ENCODE assay signal across 12 cellular contexts in genomic region chr11:128424867-128425285, GRCh38.
A peak's percentile ranks its signal among the peaks of the same experiment; 100 is the strongest.
DNase-seq lines count a peak whose midpoint lies in the region; ATAC-seq and TF ChIP-seq lines count a peak whose summit lies in the region.
"Had no signal": no experiment of that assay in that cellular context is flagged by ENCODE, and none has a peak within 500 bp of the region (broad histone marks: within the 10 kb centered on the region; RNA-seq: fewer than 3 reads in every experiment).

No MANE protein-coding gene starts in this region.

- H3K4me1 Mint-ChIP-seq in neural crest cell, result peaks cover 42% of the 10 kb centered on the region
- peaks cover 32% of the 10 kb centered on the region for H3K4me1 Mint-ChIP-seq in activated CD4-positive, alpha-beta T cell treated with anti-CD3 and anti-CD28 coated beads, Interleukin-2, amount 10 ng/mL, durations not matched to agents 7 days and 5 days

- H3K27me3 Mint-ChIP-seq in neural crest cell (ENCODE audit: low read depth), result no peaks in the 10 kb centered on the region
- no peaks in the 10 kb centered on the region for H3K27me3 Mint-ChIP-seq in activated CD4-positive, alpha-beta T cell treated with anti-CD3 and anti-CD28 coated beads, Interleukin-2, amount 10 ng/mL, durations not matched to agents 7 days and 5 days
- H3K27me3 Mint-ChIP-seq: B cell had no signal

- POLR2A ChIA-PET in activated CD4-positive, alpha-beta T cell treated with anti-CD3 and anti-CD28 coated beads, Interleukin-2, amount 10 ng/mL, durations not matched to agents 7 days and 5 days (lab: Charles Lee), result no interaction called here

- H3K36me3 Mint-ChIP-seq in neural crest cell (ENCODE audit: low read depth), result no peaks in the 10 kb centered on the region
- peaks cover 8% of the 10 kb centered on the region for H3K36me3 Mint-ChIP-seq in activated CD4-positive, alpha-beta T cell treated with anti-CD3 and anti-CD28 coated beads, Interleukin-2, amount 10 ng/mL, durations not matched to agents 7 days and 5 days (ENCODE audit: low read depth)

- intact Hi-C loops in Right ventricle myocardium inferior (cut with DNase I), result loop anchor here (1.0 to 5.0 kb wide), 4 partner anchors 42 to 133 kb away; no protein-coding TSS in a partner anchor
- intact Hi-C loops in cardiac septum (cut with DNase I), result loop anchor here (5.0 kb wide), 1 partner anchor 83 kb away; no protein-coding TSS in a partner anchor

- DNase-seq in Right ventricle myocardium inferior (ENCODE audit: missing footprints) (peak; percentile 79), cardiac septum (ENCODE audit: low spot score) (no peak), fibroblast of the aortic adventitia (ENCODE audit: low read depth) (peak; percentile 46), neural crest cell (ENCODE audit: low read depth, low spot score) (no peak), DMS 273 treated with DMSO at 0.1 percent for 48 hours (lab: John Stamatoyannopoulos, UW) (no peak)
- no peak for DNase-seq in activated effector memory CD4-positive, alpha-beta T cell treated with anti-CD3 and anti-CD28 coated beads, Interleukin-2, amount 50 U/mL, for 16 hours
- no peak for DNase-seq in activated CD4-positive, alpha-beta T cell treated with anti-CD3 and anti-CD28 coated beads, Interleukin-2, amount 10 ng/mL, durations not matched to agents 7 days and 5 days
- DNase-seq: activated CD4-positive, alpha-beta T cell treated with anti-CD3 and anti-CD28 coated beads, Interleukin-2, amount 50 U/mL, for 1 hour; PC-9; stimulated activated CD4-positive, alpha-beta T cell treated with anti-CD3 and anti-CD28 coated beads, Interleukin-4, amount 100 ng/mL, for 4 hours had no signal

- no peaks in the 10 kb centered on the region for H3K9me3 Mint-ChIP-seq in neural crest cell
- peaks cover 7% of the 10 kb centered on the region for H3K9me3 Mint-ChIP-seq in activated CD4-positive, alpha-beta T cell treated with anti-CD3 and anti-CD28 coated beads, Interleukin-2, amount 10 ng/mL, durations not matched to agents 7 days and 5 days

- H3K4me3 ChIP-seq in fibroblast of the aortic adventitia (ENCODE audit: low read depth, low read length), result no peak overlapping the region
- H3K4me3 ChIP-seq: PC-9 had no signal

- ATAC-seq in Right ventricle myocardium inferior, result peak; percentile 71
- ATAC-seq in HG03045 (IDR thresholded peaks at IDR 0.05; ENCODE audit: unreplicated experiment), result no peak

- H3K4me3 Mint-ChIP-seq in neural crest cell, result no peak overlapping the region
- no peak overlapping the region for H3K4me3 Mint-ChIP-seq in activated CD4-positive, alpha-beta T cell treated with anti-CD3 and anti-CD28 coated beads, Interleukin-2, amount 10 ng/mL, durations not matched to agents 7 days and 5 days
- H3K4me3 Mint-ChIP-seq: B cell had no signal

- no peak for TF ChIP-seq CTCF in fibroblast of the aortic adventitia (IDR thresholded peaks at IDR 0.05; ENCODE audit: insufficient read depth, low read length)
- TF ChIP-seq CTCF in neural crest cell (conservative IDR thresholded peaks at IDR 0.05), result no peak

- CTCF ChIA-PET in activated CD4-positive, alpha-beta T cell treated with anti-CD3 and anti-CD28 coated beads, Interleukin-2, amount 10 ng/mL, durations not matched to agents 7 days and 5 days (lab: Charles Lee), result no interaction called here

- peak overlapping the region; percentile 45 for H3K27ac Mint-ChIP-seq in neural crest cell (ENCODE audit: unreplicated experiment)
- no peak overlapping the region for H3K27ac Mint-ChIP-seq in activated CD4-positive, alpha-beta T cell treated with anti-CD3 and anti-CD28 coated beads, Interleukin-2, amount 10 ng/mL, durations not matched to agents 7 days and 5 days
- H3K27ac Mint-ChIP-seq: B cell had no signal

Comparison
In these comparisons a context has a peak if more than half of its experiments do, and no peak if none do; other contexts are left out.
1. DNase-seq: peak in Right ventricle myocardium inferior (single experiment) and fibroblast of the aortic adventitia (single experiment); none in cardiac septum (single experiment), neural crest cell (single experiment), activated effector memory CD4-positive, alpha-beta T cell treated with anti-CD3 and anti-CD28 coated beads, Interleukin-2, amount 50 U/mL, for 16 hours (single experiment), activated CD4-positive, alpha-beta T cell treated with anti-CD3 and anti-CD28 coated beads, Interleukin-2, amount 10 ng/mL, durations not matched to agents 7 days and 5 days (single experiment) and DMS 273 treated with DMSO at 0.1 percent for 48 hours (single experiment).